In the genomic region with DNA sequence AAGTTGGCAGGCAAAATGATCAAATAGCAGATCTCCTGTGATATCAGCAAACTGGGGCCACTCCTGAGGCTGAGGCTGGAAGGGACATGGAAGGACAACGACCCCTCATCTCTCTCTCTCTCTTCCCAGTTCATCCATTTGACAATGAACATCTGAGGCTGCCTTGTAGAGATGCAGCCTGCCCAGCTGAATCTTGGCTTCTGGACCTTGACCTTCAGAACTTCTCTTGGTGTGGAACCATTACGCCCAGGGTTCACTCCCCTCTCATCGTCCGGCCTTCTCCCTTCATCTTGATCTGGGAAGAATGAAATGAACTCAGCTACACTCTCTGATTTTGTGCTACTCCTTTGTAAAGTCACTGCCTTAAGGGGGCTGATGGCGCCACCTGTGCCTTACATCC, we compare ENCODE assay signal across 30 cellular contexts. TPM values are rescaled to one million over a fixed set of nuclear protein-coding genes. Genes with fewer than 3 reads are reported as not detected.
A peak's percentile ranks its signal among the peaks of the same experiment; 100 is the strongest.
DNase-seq lines count a peak whose midpoint lies in the region; ATAC-seq, FAIRE-seq and TF ChIP-seq lines count a peak whose summit lies in the region.
"Had no signal": no experiment of that assay in that cellular context is flagged by ENCODE, and none has a peak within 500 bp of the region (broad histone marks: within the 10 kb centered on the region; RNA-seq: fewer than 3 reads in every experiment).

No MANE protein-coding gene starts in this region.

- no peak for ATAC-seq in natural killer cell treated with Interleukin-12 subunit alpha and Interleukin-12 subunit beta and Interleukin-15 and Interleukin-18, amount 100 ng/mL, for 72 hours
- ATAC-seq: GM12878, HepG2, K562 had no signal

- H3K4me1 Mint-ChIP-seq in endodermal cell (no peaks in the 10 kb centered on the region), immature natural killer cell (no peaks in the 10 kb centered on the region)
- no peaks in the 10 kb centered on the region for H3K4me1 Mint-ChIP-seq in natural killer cell treated with Interleukin-12 subunit alpha and Interleukin-12 subunit beta and Interleukin-15 and Interleukin-18, amount 100 ng/mL, for 72 hours (ENCODE audit: low read depth in 2 of 2)
- H3K4me1 Mint-ChIP-seq: CD4-positive, alpha-beta memory T cell had no signal

- no peaks in the 10 kb centered on the region for H3K79me2 ChIP-seq in osteoblast (ENCODE audit: insufficient read depth, low read length)

- no peaks in the 10 kb centered on the region for H3K36me3 Mint-ChIP-seq in endodermal cell (ENCODE audit: low read depth)
- H3K36me3 Mint-ChIP-seq in natural killer cell treated with Interleukin-12 subunit alpha and Interleukin-12 subunit beta and Interleukin-15 and Interleukin-18, amount 100 ng/mL, for 72 hours: no peaks in the 10 kb centered on the region
- H3K36me3 Mint-ChIP-seq in immature natural killer cell: no peaks in the 10 kb centered on the region
- H3K36me3 Mint-ChIP-seq: CD4-positive, alpha-beta memory T cell had no signal

- H3K9me3 ChIP-seq in endodermal cell (ENCODE audit: control insufficient read depth, low read length) (no peaks in the 10 kb centered on the region), osteoblast (ENCODE audit: low read depth, low read length) (no peaks in the 10 kb centered on the region)
- H3K9me3 ChIP-seq: Caco-2, SJSA1 had no signal

- H3K27me3 Mint-ChIP-seq in endodermal cell (ENCODE audit: insufficient read depth) (peaks cover 37% of the 10 kb centered on the region), immature natural killer cell (ENCODE audit: low read depth in 3 of 3) (peaks cover 3 to 11% (median 7%) of the 10 kb centered on the region in 3 donors)
- peaks cover 16 to 44% of the 10 kb centered on the region in 2 donors for H3K27me3 Mint-ChIP-seq in natural killer cell treated with Interleukin-12 subunit alpha and Interleukin-12 subunit beta and Interleukin-15 and Interleukin-18, amount 100 ng/mL, for 72 hours

- H3K4me3 ChIP-seq in bronchial epithelial cell (ENCODE audit: low read depth, low read length): no peak overlapping the region
- H3K4me3 ChIP-seq in endodermal cell (ENCODE audit: low read length): no peak overlapping the region
- H3K4me3 ChIP-seq in osteoblast (ENCODE audit: insufficient read depth, low read length): no peak overlapping the region
- H3K4me3 ChIP-seq: GM12878, GM23248, K562, SJSA1 had no signal

- H2AFZ ChIP-seq in osteoblast (ENCODE audit: low read length): no peak overlapping the region
- H2AFZ ChIP-seq: GM23248 had no signal

- DNase-seq in bronchial epithelial cell (ENCODE audit: low read depth) (no peak), endodermal cell (peak; percentile 13), osteoblast (ENCODE audit: insufficient read length, low spot score, missing footprints) (peak; percentile 53), immature natural killer cell (no peak), NCI-H2107 treated with DMSO at 0.1 percent for 48 hours (lab: John Stamatoyannopoulos, UW; ENCODE audit: unreplicated experiment) (no peak), NCI-H748 (lab: John Stamatoyannopoulos, UW; ENCODE audit: unreplicated experiment) (no peak)
- no peak for DNase-seq in natural killer cell treated with Interleukin-12 subunit alpha and Interleukin-12 subunit beta and Interleukin-15 and Interleukin-18, amount 100 ng/mL, for 72 hours (ENCODE audit: low spot score)
- DNase-seq: C1 segment of cervical spinal cord; Caco-2; CD4-positive, alpha-beta memory T cell; DMS 273 treated with DMSO at 0.1 percent for 48 hours; EL; GDM1; GM23248; H7; NCI-H1105 treated with DMSO at 0.1 percent for 48 hours; NCI-H146; NCI-H2029; NCI-H446 treated with DMSO at 0.1 percent for 48 hours; NCI-H526 treated with DMSO at 0.1 percent for 48 hours; Right ventricle myocardium superior; RPMI8226 had no signal

- no peak overlapping the region for H3K4me2 ChIP-seq in osteoblast (ENCODE audit: insufficient read depth, low read length)

- FAIRE-seq in bronchial epithelial cell (lab: Jason Lieb, UNC): peak; percentile 86
- FAIRE-seq: GM12878, HepG2, K562 had no signal

- H3K27ac ChIP-seq in endodermal cell (ENCODE audit: low read depth, low read length) (no peak overlapping the region), osteoblast (ENCODE audit: low read depth, low read length) (no peak overlapping the region)
- H3K27ac ChIP-seq: GM23248, SJSA1 had no signal

- no peaks in the 10 kb centered on the region for H3K9me3 Mint-ChIP-seq in endodermal cell
- no peaks in the 10 kb centered on the region for H3K9me3 Mint-ChIP-seq in natural killer cell treated with Interleukin-12 subunit alpha and Interleukin-12 subunit beta and Interleukin-15 and Interleukin-18, amount 100 ng/mL, for 72 hours
- peaks cover 0 to 4% (median 0%) of the 10 kb centered on the region in 6 donors for H3K9me3 Mint-ChIP-seq in immature natural killer cell

- H3K4me3 Mint-ChIP-seq in endodermal cell (no peak overlapping the region), immature natural killer cell (no peak overlapping the region)
- no peak overlapping the region for H3K4me3 Mint-ChIP-seq in natural killer cell treated with Interleukin-12 subunit alpha and Interleukin-12 subunit beta and Interleukin-15 and Interleukin-18, amount 100 ng/mL, for 72 hours
- H3K4me3 Mint-ChIP-seq: CD4-positive, alpha-beta memory T cell had no signal

- H4K20me1 ChIP-seq in osteoblast (ENCODE audit: insufficient read depth, low read length): no peaks in the 10 kb centered on the region

- no peaks in the 10 kb centered on the region for H3K27me3 ChIP-seq in bronchial epithelial cell (ENCODE audit: control insufficient read depth, insufficient read depth, low read length)
- no peaks in the 10 kb centered on the region for H3K27me3 ChIP-seq in endodermal cell (ENCODE audit: control insufficient read depth, insufficient read depth, low read length, poor library complexity, severe bottlenecking)
- H3K27me3 ChIP-seq in osteoblast (ENCODE audit: insufficient read depth, low read length): no peaks in the 10 kb centered on the region
- H3K27me3 ChIP-seq: SJSA1 had no signal

- no peaks in the 10 kb centered on the region for H3K4me1 ChIP-seq in endodermal cell (ENCODE audit: control insufficient read depth, insufficient read depth, low read length)
- H3K4me1 ChIP-seq in osteoblast (ENCODE audit: insufficient read depth, low read length): no peaks in the 10 kb centered on the region
- H3K4me1 ChIP-seq: Caco-2, SJSA1 had no signal

- no peak overlapping the region for H3K9ac ChIP-seq in endodermal cell (ENCODE audit: extremely low read depth, low read length, poor library complexity, severe bottlenecking)
- H3K9ac ChIP-seq: GM23248 had no signal

- H3K36me3 ChIP-seq in bronchial epithelial cell (ENCODE audit: control insufficient read depth, insufficient read depth, low read length) (no peaks in the 10 kb centered on the region), endodermal cell (ENCODE audit: control insufficient read depth, insufficient read depth, low read length) (no peaks in the 10 kb centered on the region), osteoblast (ENCODE audit: insufficient read depth, low read length) (no peaks in the 10 kb centered on the region)
- H3K36me3 ChIP-seq: SJSA1 had no signal

- TF ChIP-seq CTCF in bronchial epithelial cell (IDR thresholded peaks at IDR 0.05; ENCODE audit: insufficient read depth, low read length, severe bottlenecking) (no peak), endodermal cell (conservative IDR thresholded peaks at IDR 0.05) (peak; percentile 19), osteoblast (IDR thresholded peaks at IDR 0.05; ENCODE audit: extremely low read depth, low read depth, low read length) (no peak)

- H3K27ac Mint-ChIP-seq in endodermal cell (no peak overlapping the region), immature natural killer cell (no peak overlapping the region)
- no peak overlapping the region for H3K27ac Mint-ChIP-seq in natural killer cell treated with Interleukin-12 subunit alpha and Interleukin-12 subunit beta and Interleukin-15 and Interleukin-18, amount 100 ng/mL, for 72 hours
- H3K27ac Mint-ChIP-seq: CD4-positive, alpha-beta memory T cell had no signal

- 85 to 93% methylated on average over 4 to 5 of the region's 5 CpGs for WGBS in endodermal cell (ENCODE audit: insufficient coverage in 1 of 2, insufficient read length in 1 of 2), 2 experiments

RNA-seq across cellular contexts. Expression of gene CAPN9, which starts 54.3 kb away (rescaled TPM):
- total RNA-seq in bronchial epithelial cell: 0.13 TPM in 1 of 2 replicates, not detected in the other
- total RNA-seq in endodermal cell: 1 to 10 TPM; 1.1 TPM
- 0.93 TPM for polyA plus RNA-seq in endodermal cell (2013, experiment 1 of 2)
- polyA plus RNA-seq in endodermal cell (2013, experiment 2 of 2): 0.33 TPM
- under 0.01 TPM in 1 of 2 replicates, not detected in the other for total RNA-seq in osteoblast
- total RNA-seq in natural killer cell treated with Interleukin-12 subunit alpha and Interleukin-12 subunit beta and Interleukin-15 and Interleukin-18, amount 100 ng/mL, for 72 hours: not detected
- polyA plus RNA-seq in immature natural killer cell: not detected
- total RNA-seq: A673; CD4-positive, alpha-beta memory T cell; GM12878; GM23248; HT1080; K562; LHCN-M2; MCF 10A; SJSA1 had no signal
- polyA plus RNA-seq: GM12878, GM23248, K562 had no signal

Comparison
In these comparisons a context has a peak if more than half of its experiments do, and no peak if none do; other contexts are left out.
1. DNase-seq: peak in endodermal cell (single experiment) and osteoblast (single experiment); none in bronchial epithelial cell (single experiment), natural killer cell treated with Interleukin-12 subunit alpha and Interleukin-12 subunit beta and Interleukin-15 and Interleukin-18, amount 100 ng/mL, for 72 hours (single experiment), immature natural killer cell (0 of 3), NCI-H2107 treated with DMSO at 0.1 percent for 48 hours (single experiment) and NCI-H748 (single experiment).